Comparison of ENCODE assay signal across 1 cellular context in genomic region chr11:45922425-45923082, GRCh38.
TF ChIP-seq lines count a peak whose summit lies in the region.

LARGE2 (plus strand) TSS chr11:45922656; CDS start chr11:45922883, 227 bp downstream.

TF ChIP-seq in H1, 55 proteins besides CTCF, POLR2A, EP300 and RAD21:
- no peak for TF ChIP-seq TEAD4 (IDR thresholded peaks at IDR 0.05; ENCODE audit: low read depth, low read length)
- peak; percentile 63; the same call in 1 of the 2 replicates for TF ChIP-seq YY1 (IDR thresholded peaks at IDR 0.05; ENCODE audit: low read depth, low read length)
- TF ChIP-seq PHF8 (conservative IDR thresholded peaks at IDR 0.05; ENCODE audit: low read depth, low read length), result peak; percentile 49; the same call in 1 of the 2 replicates
- peak; percentile 59 for TF ChIP-seq KDM4A (IDR thresholded peaks at IDR 0.05; ENCODE audit: low read depth, low read length, severe bottlenecking)
- peak; percentile 17; the same call in 1 of the 2 replicates for TF ChIP-seq EGR1 (IDR thresholded peaks at IDR 0.05; ENCODE audit: borderline replicate concordance, low read depth, low read length)
- no peak for TF ChIP-seq RFX5 (IDR thresholded peaks at IDR 0.05; ENCODE audit: borderline replicate concordance, low read depth, low read length)
- peak in 1 of 2 experiments; percentile 2; a peak in 1 of 4 replicates for TF ChIP-seq HDAC2 (IDR thresholded peaks at IDR 0.05; ENCODE audit: borderline replicate concordance in 1 of 2, low read depth in 2 of 2, low read length in 2 of 2)
- TF ChIP-seq EZH2 (IDR thresholded peaks at IDR 0.05; ENCODE audit: low read depth, low read length, severe bottlenecking), result peak; percentile 10
